Comparison of ENCODE assay signal across 28 cellular contexts in genomic region chr12:57177354-57177753, GRCh38. TPM values are rescaled to one million over a fixed set of nuclear protein-coding genes. Genes with fewer than 3 reads are reported as not detected.
"Had no signal": no experiment of that assay in that cellular context is flagged by ENCODE, and none has a peak within 500 bp of the region (broad histone marks: within the 10 kb centered on the region; RNA-seq: fewer than 3 reads in every experiment).

No MANE protein-coding gene starts in this region.

- H3K27me3 ChIP-seq: body of pancreas, cardiac muscle cell, foreskin keratinocyte, neural progenitor cell, upper lobe of right lung had no signal

- DNase-seq: activated CD4-positive, alpha-beta T cell treated with anti-CD3 and anti-CD28 coated beads for 4 hours; activated CD4-positive, alpha-beta T cell treated with anti-CD3 and anti-CD28 coated beads, Interleukin-2, amount 50 U/mL, for 48 hours; activated CD4-positive, CD25-positive, alpha-beta regulatory T cell; activated naive CD4-positive, alpha-beta T cell treated with Interleukin-2 at 50 U/mL for 16 hours; activated naive CD8-positive, alpha-beta T cell treated with anti-CD3 and anti-CD28 coated beads, Interleukin-2, amount 10 ng/mL, durations not matched to agents 7 days and 5 days; activated T-cell treated with anti-CD3 and anti-CD28 coated beads, Interleukin-2, amount 50 U/mL, for 48 hours; anterior cingulate cortex; body of pancreas; lower lobe of right lung; naive thymus-derived CD8-positive, alpha-beta T cell; stimulated activated CD4-positive, alpha-beta T cell treated with anti-CD3 and anti-CD28 coated beads, Interleukin-12 subunit alpha, Interleukin-12 subunit beta, amount 100 ng/mL, for 4 hours; stimulated activated CD4-positive, alpha-beta T cell treated with anti-CD3 and anti-CD28 coated beads, Interleukin-4, amount 100 ng/mL, for 4 hours; stimulated activated naive CD8-positive, alpha-beta T cell treated with anti-CD3 and anti-CD28 coated beads, Interleukin-15, Interleukin-2, amounts not matched to agents 100 U/mL and 50 U/mL, for 24 hours; T-helper 2 cell; upper lobe of right lung had no signal

- H3K9me3 Mint-ChIP-seq: activated naive CD8-positive, alpha-beta T cell treated with anti-CD3 and anti-CD28 coated beads, Interleukin-2, amount 10 ng/mL, durations not matched to agents 7 days and 5 days; naive thymus-derived CD8-positive, alpha-beta T cell; neural progenitor cell had no signal

- H3K9me3 ChIP-seq: body of pancreas, lower lobe of right lung, prostate gland, upper lobe of right lung had no signal

- H3K27ac ChIP-seq: body of pancreas, cardiac muscle cell, foreskin keratinocyte, lower lobe of right lung, neural progenitor cell, prostate gland, upper lobe of right lung had no signal

- H3K4me1 Mint-ChIP-seq: activated naive CD8-positive, alpha-beta T cell treated with anti-CD3 and anti-CD28 coated beads, Interleukin-2, amount 10 ng/mL, durations not matched to agents 7 days and 5 days had no signal

- H3K4me2 ChIP-seq: neural progenitor cell had no signal

- ATAC-seq: body of pancreas; foreskin keratinocyte; left lobe of liver; lower lobe of right lung; naive thymus-derived CD8-positive, alpha-beta T cell; stimulated activated naive CD8-positive, alpha-beta T cell treated with anti-CD3 and anti-CD28 coated beads, Interleukin-15, Interleukin-2, amounts not matched to agents 100 U/mL and 50 U/mL, for 24 hours; upper lobe of right lung had no signal

- H3K36me3 Mint-ChIP-seq: activated naive CD8-positive, alpha-beta T cell treated with anti-CD3 and anti-CD28 coated beads, Interleukin-2, amount 10 ng/mL, durations not matched to agents 7 days and 5 days; naive thymus-derived CD8-positive, alpha-beta T cell had no signal

- H3K4me3 Mint-ChIP-seq: activated naive CD8-positive, alpha-beta T cell treated with anti-CD3 and anti-CD28 coated beads, Interleukin-2, amount 10 ng/mL, durations not matched to agents 7 days and 5 days; naive thymus-derived CD8-positive, alpha-beta T cell; neural progenitor cell had no signal

- H3K27ac Mint-ChIP-seq: activated naive CD8-positive, alpha-beta T cell treated with anti-CD3 and anti-CD28 coated beads, Interleukin-2, amount 10 ng/mL, durations not matched to agents 7 days and 5 days; naive thymus-derived CD8-positive, alpha-beta T cell; neural progenitor cell had no signal

- H3K27me3 Mint-ChIP-seq: activated naive CD8-positive, alpha-beta T cell treated with anti-CD3 and anti-CD28 coated beads, Interleukin-2, amount 10 ng/mL, durations not matched to agents 7 days and 5 days had no signal

- H3K4me1 ChIP-seq: body of pancreas, lower lobe of right lung, neural progenitor cell, upper lobe of right lung had no signal

- H3K9ac ChIP-seq: neural progenitor cell had no signal

- H3K36me3 ChIP-seq: neural progenitor cell had no signal

- H2AFZ ChIP-seq: neural progenitor cell had no signal

- H3K4me3 ChIP-seq: body of pancreas, cardiac muscle cell, lower lobe of right lung, neural progenitor cell, prostate gland, upper lobe of right lung had no signal

RNA-seq across cellular contexts. Expression of gene LRP1-AS, which starts 29.9 kb away (rescaled TPM):
- total RNA-seq: activated CD8-positive, alpha-beta memory T cell treated with anti-CD3 and anti-CD28 coated beads for 36 hours; activated naive CD8-positive, alpha-beta T cell treated with anti-CD3 and anti-CD28 coated beads, Interleukin-2, amount 10 ng/mL, durations not matched to agents 7 days and 5 days; body of pancreas; cardiac muscle cell; chondrocyte; foreskin keratinocyte; glomerular endothelial cell; kidney epithelial cell; left lobe of liver; lower lobe of right lung; naive thymus-derived CD8-positive, alpha-beta T cell; osteocyte; prostate gland; subcutaneous adipose tissue; upper lobe of right lung had no signal
- polyA plus RNA-seq: cardiac muscle cell; foreskin keratinocyte; naive thymus-derived CD8-positive, alpha-beta T cell; thymus had no signal

RNA-seq across cellular contexts. Expression of gene NXPH4, which starts 39.2 kb away (rescaled TPM):
- total RNA-seq: lower lobe of right lung, skeletal muscle tissue, subcutaneous adipose tissue, upper lobe of right lung had no signal
- polyA plus RNA-seq: naive thymus-derived CD8-positive, alpha-beta T cell had no signal
